In genomic region chr10:22598488-22598887, GRCh38 we compare ENCODE assay signal across 16 cellular contexts.
DNase-seq lines count a peak whose midpoint lies in the region; ATAC-seq, FAIRE-seq and TF ChIP-seq lines count a peak whose summit lies in the region.
"Had no signal": no experiment of that assay in that cellular context is flagged by ENCODE, and none has a peak within 500 bp of the region (broad histone marks: within the 10 kb centered on the region; RNA-seq: fewer than 3 reads in every experiment).

No MANE protein-coding gene starts in this region.

- no peaks in the 10 kb centered on the region for H3K27me3 Mint-ChIP-seq in activated CD4-positive, alpha-beta memory T cell treated with anti-CD3 and anti-CD28 coated beads for 36 hours
- no peaks in the 10 kb centered on the region for H3K27me3 Mint-ChIP-seq in activated CD4-positive, alpha-beta memory T cell treated with anti-CD3 and anti-CD28 coated beads, Interleukin-2, amount 10 ng/mL, durations not matched to agents 7 days and 5 days
- peaks cover 4% of the 10 kb centered on the region for H3K27me3 Mint-ChIP-seq in endothelial cell (ENCODE audit: unreplicated experiment)
- H3K27me3 Mint-ChIP-seq: dendritic cell treated with granulocyte-macrophage colony-stimulating factor and Interleukin-4, amounts not matched to agents 40 ng/mL and 50 ng/mL, for 4 days had no signal

- CTCF ChIA-PET in activated CD4-positive, alpha-beta memory T cell treated with anti-CD3 and anti-CD28 coated beads for 36 hours (lab: Charles Lee), result no interaction called here
- CTCF ChIA-PET in activated CD4-positive, alpha-beta memory T cell treated with anti-CD3 and anti-CD28 coated beads, Interleukin-2, amount 10 ng/mL, durations not matched to agents 7 days and 5 days (lab: Charles Lee), result interaction anchor here (1.6 kb wide), 1 partner anchor 12 kb away, joined by 4 read pairs; no protein-coding TSS in a partner anchor

- no peak for DNase-seq in activated CD4-positive, alpha-beta memory T cell treated with anti-CD3 and anti-CD28 coated beads for 36 hours
- DNase-seq in activated CD4-positive, alpha-beta memory T cell treated with anti-CD3 and anti-CD28 coated beads, Interleukin-2, amount 10 ng/mL, durations not matched to agents 7 days and 5 days, result no peak
- peak; percentile 60 for DNase-seq in RCC 7860 (ENCODE audit: low spot score)
- no peak for DNase-seq in endothelial cell (ENCODE audit: low spot score)
- DNase-seq in spleen, result no peak
- DNase-seq in retina, result no peak
- DNase-seq: activated CD4-positive, CD25-positive, alpha-beta regulatory T cell treated with anti-CD3 and anti-CD28 coated beads, Interleukin-2, amount 50 U/mL, for 72 hours; activated naive CD4-positive, alpha-beta T cell treated with anti-CD3 and anti-CD28 coated beads for 36 hours; NCI-H1436 treated with DMSO at 0.1 percent for 48 hours; NCI-H748 treated with DMSO at 0.1 percent for 48 hours; psoas muscle; SIG-M5; stimulated activated CD4-positive, alpha-beta T cell treated with anti-CD3 and anti-CD28 coated beads, Interleukin-2, amount 100 ng/mL, for 48 hours had no signal

- peak overlapping the region; percentile 28 for H3K27ac Mint-ChIP-seq in activated CD4-positive, alpha-beta memory T cell treated with anti-CD3 and anti-CD28 coated beads for 36 hours
- no peak overlapping the region for H3K27ac Mint-ChIP-seq in activated CD4-positive, alpha-beta memory T cell treated with anti-CD3 and anti-CD28 coated beads, Interleukin-2, amount 10 ng/mL, durations not matched to agents 7 days and 5 days
- peak overlapping the region; percentile 36 for H3K27ac Mint-ChIP-seq in endothelial cell (ENCODE audit: unreplicated experiment)

- H3K36me3 Mint-ChIP-seq in activated CD4-positive, alpha-beta memory T cell treated with anti-CD3 and anti-CD28 coated beads for 36 hours, result peaks cover 6% of the 10 kb centered on the region
- H3K36me3 Mint-ChIP-seq in activated CD4-positive, alpha-beta memory T cell treated with anti-CD3 and anti-CD28 coated beads, Interleukin-2, amount 10 ng/mL, durations not matched to agents 7 days and 5 days (ENCODE audit: low read depth), result peaks cover 50% of the 10 kb centered on the region
- H3K36me3 Mint-ChIP-seq in endothelial cell (ENCODE audit: low read depth, unreplicated experiment), result peaks cover 15% of the 10 kb centered on the region

- POLR2A ChIA-PET in activated CD4-positive, alpha-beta memory T cell treated with anti-CD3 and anti-CD28 coated beads for 36 hours (lab: Charles Lee), result no interaction called here
- POLR2A ChIA-PET in activated CD4-positive, alpha-beta memory T cell treated with anti-CD3 and anti-CD28 coated beads, Interleukin-2, amount 10 ng/mL, durations not matched to agents 7 days and 5 days (lab: Charles Lee), result interaction anchor here (1.0 to 1.7 kb wide), 2 partner anchors 48 to 162 kb away, joined by 3 to 6 read pairs; no protein-coding TSS in a partner anchor

- peaks cover 74% of the 10 kb centered on the region for H3K4me1 Mint-ChIP-seq in activated CD4-positive, alpha-beta memory T cell treated with anti-CD3 and anti-CD28 coated beads for 36 hours (ENCODE audit: low read depth)
- H3K4me1 Mint-ChIP-seq in activated CD4-positive, alpha-beta memory T cell treated with anti-CD3 and anti-CD28 coated beads, Interleukin-2, amount 10 ng/mL, durations not matched to agents 7 days and 5 days, result peaks cover 64% of the 10 kb centered on the region
- peaks cover 50% of the 10 kb centered on the region for H3K4me1 Mint-ChIP-seq in endothelial cell (ENCODE audit: unreplicated experiment)

- intact Hi-C loops in activated CD4-positive, alpha-beta memory T cell treated with anti-CD3 and anti-CD28 coated beads for 36 hours (cut with micrococcal nuclease), result no loop called here
- intact Hi-C loops in spleen (cut with DNase I; ENCODE audit: low total_unique reads), result no loop called here

- ATAC-seq in GM21528 (IDR thresholded peaks at IDR 0.05; ENCODE audit: low FRiP score, unreplicated experiment) (no peak), HG03442 (IDR thresholded peaks at IDR 0.05; ENCODE audit: unreplicated experiment) (no peak)
- ATAC-seq: psoas muscle had no signal

- no peaks in the 10 kb centered on the region for H3K27me3 ChIP-seq in spleen (replicated peaks in 1 of 7)

- H3K4me1 ChIP-seq in spleen, result peaks cover 44 to 98% (median 74%) of the 10 kb centered on the region in 6 donors
- H3K4me1 ChIP-seq: psoas muscle had no signal

- no peak overlapping the region for H3K4me3 Mint-ChIP-seq in activated CD4-positive, alpha-beta memory T cell treated with anti-CD3 and anti-CD28 coated beads for 36 hours
- H3K4me3 Mint-ChIP-seq in activated CD4-positive, alpha-beta memory T cell treated with anti-CD3 and anti-CD28 coated beads, Interleukin-2, amount 10 ng/mL, durations not matched to agents 7 days and 5 days, result no peak overlapping the region
- H3K4me3 Mint-ChIP-seq in endothelial cell (ENCODE audit: unreplicated experiment), result no peak overlapping the region
- H3K4me3 Mint-ChIP-seq: activated naive CD4-positive, alpha-beta T cell treated with anti-CD3 and anti-CD28 coated beads for 36 hours; dendritic cell treated with granulocyte-macrophage colony-stimulating factor and Interleukin-4, amounts not matched to agents 40 ng/mL and 50 ng/mL, for 4 days had no signal

- 64 to 74% (median 69%) methylated on average over 3 of the region's 3 CpGs for WGBS in spleen, 5 donors

- H3K27ac ChIP-seq in spleen, result peak overlapping the region; percentile 49 to 92 (median 80)
- H3K27ac ChIP-seq: psoas muscle had no signal

- peaks cover 0 to 78% (median 2%) of the 10 kb centered on the region in 6 donors for H3K36me3 ChIP-seq in spleen

- H3K9me3 ChIP-seq in spleen, result no peaks in the 10 kb centered on the region
- H3K9me3 ChIP-seq: psoas muscle had no signal

- no peak for TF ChIP-seq CTCF in endothelial cell (IDR thresholded peaks at IDR 0.05; ENCODE audit: unreplicated experiment)
- TF ChIP-seq CTCF in spleen (IDR thresholded peaks at IDR 0.05 in 8 of 11, conservative IDR thresholded peaks at IDR 0.05 in 3 of 11), result no peak

- TF ChIP-seq POLR2A in spleen (IDR thresholded peaks at IDR 0.05), result no peak

- no peak overlapping the region for H3K4me3 ChIP-seq in spleen
- H3K4me3 ChIP-seq: psoas muscle had no signal

- FAIRE-seq in RCC 7860 (lab: Jason Lieb, UNC), result no peak

- H3K9me3 Mint-ChIP-seq in activated CD4-positive, alpha-beta memory T cell treated with anti-CD3 and anti-CD28 coated beads for 36 hours, result no peaks in the 10 kb centered on the region
- H3K9me3 Mint-ChIP-seq in activated CD4-positive, alpha-beta memory T cell treated with anti-CD3 and anti-CD28 coated beads, Interleukin-2, amount 10 ng/mL, durations not matched to agents 7 days and 5 days, result no peaks in the 10 kb centered on the region
- no peaks in the 10 kb centered on the region for H3K9me3 Mint-ChIP-seq in endothelial cell (ENCODE audit: unreplicated experiment)
- H3K9me3 Mint-ChIP-seq: activated naive CD4-positive, alpha-beta T cell treated with anti-CD3 and anti-CD28 coated beads for 36 hours; dendritic cell treated with granulocyte-macrophage colony-stimulating factor and Interleukin-4, amounts not matched to agents 40 ng/mL and 50 ng/mL, for 4 days had no signal
